ENCODE assay signal across 14 cellular contexts in genomic region chr18:66168834-66169233, GRCh38.
"Had no signal": no experiment of that assay in that cellular context is flagged by ENCODE, and none has a peak within 500 bp of the region (broad histone marks: within the 10 kb centered on the region; RNA-seq: fewer than 3 reads in every experiment).

No MANE protein-coding gene starts in this region.

- DNase-seq: activated B cell treated with CpG ODN at 0.5 μM for 24 hours; activated CD4-positive, alpha-beta T cell treated with anti-CD3 and anti-CD28 coated beads for 48 hours; activated CD8-positive, alpha-beta T cell treated with anti-CD3 and anti-CD28 coated beads for 36 hours; activated effector memory CD4-positive, alpha-beta T cell treated with Interleukin-2 at 50 U/mL for 16 hours; activated T-cell treated with anti-CD3 and anti-CD28 coated beads, Interleukin-2, amount 50 U/mL, for 4 hours; adrenal gland; colonic mucosa; mammary epithelial cell; sigmoid colon; spleen; upper lobe of right lung had no signal

- H3K27me3 ChIP-seq: adrenal gland, colonic mucosa, gastroesophageal sphincter, sigmoid colon, spleen, upper lobe of right lung had no signal

- H3K27ac ChIP-seq: adrenal gland, colonic mucosa, gastroesophageal sphincter, sigmoid colon, spleen, thoracic aorta, upper lobe of right lung had no signal

- H3K9me3 ChIP-seq: adrenal gland, colonic mucosa, gastroesophageal sphincter, sigmoid colon, spleen, thoracic aorta, upper lobe of right lung had no signal

- H3K4me3 ChIP-seq: adrenal gland, colonic mucosa, gastroesophageal sphincter, sigmoid colon, spleen, thoracic aorta, upper lobe of right lung had no signal

- H3K4me1 ChIP-seq: adrenal gland, colonic mucosa, gastroesophageal sphincter, sigmoid colon, spleen, upper lobe of right lung had no signal

- H3K36me3 ChIP-seq: adrenal gland, colonic mucosa, gastroesophageal sphincter, sigmoid colon, spleen, thoracic aorta, upper lobe of right lung had no signal

- ATAC-seq: activated CD8-positive, alpha-beta T cell treated with anti-CD3 and anti-CD28 coated beads for 36 hours; activated T-cell treated with anti-CD3 and anti-CD28 coated beads, Interleukin-2, amount 50 U/mL, for 4 hours; gastroesophageal sphincter; left lobe of liver; upper lobe of right lung had no signal
